8 cellular contexts compared by ENCODE assay signal in genomic region chr5:100840769-100841168, GRCh38.
DNase-seq lines count a peak whose midpoint lies in the region; ATAC-seq and TF ChIP-seq lines count a peak whose summit lies in the region.

No MANE protein-coding gene starts in this region.

- H3K9me3 ChIP-seq in hepatocyte (ENCODE audit: low read depth) (no peaks in the 10 kb centered on the region), body of pancreas (no peaks in the 10 kb centered on the region)

- H3K27me3 Mint-ChIP-seq in activated CD8-positive, alpha-beta memory T cell treated with anti-CD3 and anti-CD28 coated beads, Interleukin-2, amount 10 ng/mL, durations not matched to agents 7 days and 5 days: no peaks in the 10 kb centered on the region
- no peaks in the 10 kb centered on the region for H3K27me3 Mint-ChIP-seq in WTC11 (ENCODE audit: low read depth)
- H3K27me3 Mint-ChIP-seq in natural killer cell treated with Interleukin-12 subunit alpha and Interleukin-12 subunit beta and Interleukin-15 and Interleukin-18, amount 100 ng/mL, for 72 hours: no peaks in the 10 kb centered on the region

- H4K20me1 ChIP-seq in hepatocyte (ENCODE audit: insufficient read depth, poor library complexity, severe bottlenecking): no peaks in the 10 kb centered on the region

- DNase-seq in activated CD8-positive, alpha-beta memory T cell treated with anti-CD3 and anti-CD28 coated beads, Interleukin-2, amount 10 ng/mL, durations not matched to agents 7 days and 5 days: no peak
- DNase-seq in activated CD8-positive, alpha-beta memory T cell treated with anti-CD3 and anti-CD28 coated beads, Interleukin-2, amount 50 U/mL, for 48 hours: no peak
- DNase-seq in WTC11 (ENCODE audit: low spot score) (no peak), NCI-H187 treated with DMSO at 0.1 percent for 48 hours (lab: John Stamatoyannopoulos, UW) (no peak), hepatocyte (ENCODE audit: low spot score) (no peak), body of pancreas (no peak)
- no peak for DNase-seq in natural killer cell treated with Interleukin-12 subunit alpha and Interleukin-12 subunit beta and Interleukin-15 and Interleukin-18, amount 100 ng/mL, for 72 hours (ENCODE audit: low spot score)

- no peak for TF ChIP-seq CTCF in WTC11 (IDR thresholded peaks at IDR 0.05)
- no peak for TF ChIP-seq CTCF in hepatocyte (IDR thresholded peaks at IDR 0.05; ENCODE audit: poor library complexity)
- TF ChIP-seq CTCF in body of pancreas (IDR thresholded peaks at IDR 0.05): no peak

- H3K36me3 ChIP-seq in hepatocyte (replicated peaks; ENCODE audit: insufficient read depth, low read depth) (no peaks in the 10 kb centered on the region), body of pancreas (replicated peaks in 1 of 2; ENCODE audit: insufficient read depth in 1 of 2, low read depth in 2 of 2) (no peaks in the 10 kb centered on the region)

- peaks cover 2% of the 10 kb centered on the region for H3K9me3 Mint-ChIP-seq in activated CD8-positive, alpha-beta memory T cell treated with anti-CD3 and anti-CD28 coated beads, Interleukin-2, amount 10 ng/mL, durations not matched to agents 7 days and 5 days (ENCODE audit: low read depth)
- no peaks in the 10 kb centered on the region for H3K9me3 Mint-ChIP-seq in WTC11
- H3K9me3 Mint-ChIP-seq in natural killer cell treated with Interleukin-12 subunit alpha and Interleukin-12 subunit beta and Interleukin-15 and Interleukin-18, amount 100 ng/mL, for 72 hours: peaks cover 4% of the 10 kb centered on the region

- ATAC-seq in activated CD8-positive, alpha-beta memory T cell treated with anti-CD3 and anti-CD28 coated beads, Interleukin-2, amount 10 ng/mL, durations not matched to agents 7 days and 5 days: peak; percentile 60
- ATAC-seq in HG02642 (IDR thresholded peaks at IDR 0.05; ENCODE audit: poor library complexity, unreplicated experiment) (peak; percentile 31), WTC11 (peak; percentile 73), body of pancreas (no peak)
- peak; percentile 44 to 63 for ATAC-seq in natural killer cell treated with Interleukin-12 subunit alpha and Interleukin-12 subunit beta and Interleukin-15 and Interleukin-18, amount 100 ng/mL, for 72 hours

- H2AFZ ChIP-seq in hepatocyte: no peak overlapping the region

- H3K27me3 ChIP-seq in hepatocyte (no peaks in the 10 kb centered on the region), body of pancreas (no peaks in the 10 kb centered on the region)

- peak overlapping the region; percentile 69 for H3K4me3 Mint-ChIP-seq in activated CD8-positive, alpha-beta memory T cell treated with anti-CD3 and anti-CD28 coated beads, Interleukin-2, amount 10 ng/mL, durations not matched to agents 7 days and 5 days
- peak overlapping the region; percentile 6; the same call in 1 of the 2 replicates for H3K4me3 Mint-ChIP-seq in WTC11
- H3K4me3 Mint-ChIP-seq in natural killer cell treated with Interleukin-12 subunit alpha and Interleukin-12 subunit beta and Interleukin-15 and Interleukin-18, amount 100 ng/mL, for 72 hours: peak overlapping the region; percentile 82

- no peak overlapping the region for H3K4me2 ChIP-seq in hepatocyte

- WGBS in hepatocyte (ENCODE audit: low lambda C conversion rate, missing lambda C conversion rate): 73% methylated on average over 1 of the region's 1 CpG
- WGBS in body of pancreas, 2 donors: 24 to 34% methylated on average over 1 of the region's 1 CpG

- intact Hi-C loops in body of pancreas (cut with DNase I): no loop called here

- POLR2A ChIA-PET in WTC11 (lab: Charles Lee): no interaction called here

- no peaks in the 10 kb centered on the region for H3K79me2 ChIP-seq in hepatocyte

- H3K36me3 Mint-ChIP-seq in activated CD8-positive, alpha-beta memory T cell treated with anti-CD3 and anti-CD28 coated beads, Interleukin-2, amount 10 ng/mL, durations not matched to agents 7 days and 5 days: peaks cover 43% of the 10 kb centered on the region
- H3K36me3 Mint-ChIP-seq in WTC11: no peaks in the 10 kb centered on the region
- H3K36me3 Mint-ChIP-seq in natural killer cell treated with Interleukin-12 subunit alpha and Interleukin-12 subunit beta and Interleukin-15 and Interleukin-18, amount 100 ng/mL, for 72 hours: peaks cover 28% of the 10 kb centered on the region

- H3K4me1 ChIP-seq in hepatocyte (ENCODE audit: insufficient read depth) (no peaks in the 10 kb centered on the region), body of pancreas (no peaks in the 10 kb centered on the region)

- no peak for TF ChIP-seq POLR2A in body of pancreas (IDR thresholded peaks at IDR 0.05)

- H3K4me3 ChIP-seq in hepatocyte: no peak overlapping the region
- no peak overlapping the region for H3K4me3 ChIP-seq in body of pancreas

- CTCF ChIA-PET in activated CD8-positive, alpha-beta memory T cell treated with anti-CD3 and anti-CD28 coated beads, Interleukin-2, amount 10 ng/mL, durations not matched to agents 7 days and 5 days (lab: Charles Lee): interaction anchor here (0.9 to 2.2 kb wide), 5 partner anchors 10 to 62 kb away, joined by 3 to 7 read pairs (median 4); partner anchors contain the start of gene ST8SIA4
- CTCF ChIA-PET in WTC11 (lab: Charles Lee): no interaction called here

- no peaks in the 10 kb centered on the region for H3K9me2 ChIP-seq in hepatocyte (replicated peaks; ENCODE audit: insufficient read depth)

- peak overlapping the region; percentile 94 for H3K27ac Mint-ChIP-seq in activated CD8-positive, alpha-beta memory T cell treated with anti-CD3 and anti-CD28 coated beads, Interleukin-2, amount 10 ng/mL, durations not matched to agents 7 days and 5 days
- H3K27ac Mint-ChIP-seq in WTC11: no peak overlapping the region
- peak overlapping the region; percentile 93 to 98 for H3K27ac Mint-ChIP-seq in natural killer cell treated with Interleukin-12 subunit alpha and Interleukin-12 subunit beta and Interleukin-15 and Interleukin-18, amount 100 ng/mL, for 72 hours

- peaks cover 62% of the 10 kb centered on the region for H3K4me1 Mint-ChIP-seq in activated CD8-positive, alpha-beta memory T cell treated with anti-CD3 and anti-CD28 coated beads, Interleukin-2, amount 10 ng/mL, durations not matched to agents 7 days and 5 days
- peaks cover 36% of the 10 kb centered on the region for H3K4me1 Mint-ChIP-seq in WTC11
- peaks cover 48 to 59% of the 10 kb centered on the region in 2 donors for H3K4me1 Mint-ChIP-seq in natural killer cell treated with Interleukin-12 subunit alpha and Interleukin-12 subunit beta and Interleukin-15 and Interleukin-18, amount 100 ng/mL, for 72 hours (ENCODE audit: low read depth in 2 of 2)

- H3K27ac ChIP-seq in hepatocyte: no peak overlapping the region
- no peak overlapping the region for H3K27ac ChIP-seq in body of pancreas

TF ChIP-seq in WTC11, 78 proteins besides CTCF, POLR2A, EP300 and RAD21 (continues in another document):
- TF ChIP-seq ATF2 (CRISPR knock-in tag; IDR thresholded peaks at IDR 0.05; ENCODE audit: borderline replicate concordance, low read depth) (no peak), ATF3 (CRISPR knock-in tag; conservative IDR thresholded peaks at IDR 0.05) (no peak), JAZF1 (CRISPR knock-in tag; IDR thresholded peaks at IDR 0.05) (no peak), NFYB (CRISPR knock-in tag; conservative IDR thresholded peaks at IDR 0.05; ENCODE audit: low read depth) (no peak), USF1 (CRISPR knock-in tag; IDR thresholded peaks at IDR 0.05) (no peak), NFE2L1 (CRISPR knock-in tag; IDR thresholded peaks at IDR 0.05) (no peak), ZBTB43 (CRISPR knock-in tag; IDR thresholded peaks at IDR 0.05) (no peak), EMX1 (CRISPR knock-in tag; IDR thresholded peaks at IDR 0.05) (no peak), ZNF423 (CRISPR knock-in tag; IDR thresholded peaks at IDR 0.05) (no peak), IRF2 (CRISPR knock-in tag; IDR thresholded peaks at IDR 0.05; ENCODE audit: borderline replicate concordance, low read depth) (no peak)

Comparison
In these comparisons a context has a peak if more than half of its experiments do, and no peak if none do; other contexts are left out.
1. H3K4me3 Mint-ChIP-seq: peak in every context shown above with its lines; median percentile 82 in natural killer cell treated with Interleukin-12 subunit alpha and Interleukin-12 subunit beta and Interleukin-15 and Interleukin-18, amount 100 ng/mL, for 72 hours; 69 in activated CD8-positive, alpha-beta memory T cell treated with anti-CD3 and anti-CD28 coated beads, Interleukin-2, amount 10 ng/mL, durations not matched to agents 7 days and 5 days; 6 in WTC11.